In genomic region chr17:39235555-39236221, GRCh38 we compare ENCODE assay signal across 1 cellular context.
TF ChIP-seq lines count a peak whose summit lies in the region.

No MANE protein-coding gene starts in this region.

TF ChIP-seq in HEK293, 187 proteins besides CTCF, POLR2A, EP300 and RAD21 (continued from another document and continues in another):
- TF ChIP-seq ZBTB11 (tag by site-specific recombination; conservative IDR thresholded peaks at IDR 0.05; ENCODE audit: low read depth), result no peak
- TF ChIP-seq ZNF133 (tag by site-specific recombination; IDR thresholded peaks at IDR 0.05), result no peak
- TF ChIP-seq ZNF398 (tag by site-specific recombination; IDR thresholded peaks at IDR 0.05), result no peak
- TF ChIP-seq PRDM2 (tag by site-specific recombination; IDR thresholded peaks at IDR 0.05; ENCODE audit: borderline replicate concordance), result no peak
- TF ChIP-seq ZNF704 (tag by site-specific recombination; IDR thresholded peaks at IDR 0.05), result no peak
- no peak for TF ChIP-seq ZNF555 (tag by site-specific recombination; conservative IDR thresholded peaks at IDR 0.05)
- TF ChIP-seq HIC1 (tag by site-specific recombination; IDR thresholded peaks at IDR 0.05), result peak; percentile 90
- no peak for TF ChIP-seq RBAK (tag by site-specific recombination; IDR thresholded peaks at IDR 0.05)
- peak; percentile 36; the same call in 1 of the 2 replicates for TF ChIP-seq ZBTB8A (tag by site-specific recombination; IDR thresholded peaks at IDR 0.05)
- peak; percentile 65; the same call in 1 of the 2 replicates for TF ChIP-seq ZNF639 (tag by site-specific recombination; IDR thresholded peaks at IDR 0.05)
- TF ChIP-seq ZNF18 (tag by site-specific recombination; IDR thresholded peaks at IDR 0.05), result no peak
- TF ChIP-seq ZNF76 (tag by site-specific recombination; IDR thresholded peaks at IDR 0.05; ENCODE audit: borderline replicate concordance, low read depth), result no peak
- TF ChIP-seq ZNF561 (tag by site-specific recombination; IDR thresholded peaks at IDR 0.05; ENCODE audit: borderline replicate concordance), result 0 out of 2 replicates have a peak, but pooled peaks have one; percentile 27
- TF ChIP-seq FEZF1 (tag by site-specific recombination; IDR thresholded peaks at IDR 0.05), result no peak
- TF ChIP-seq GLIS2 (tag by site-specific recombination; IDR thresholded peaks at IDR 0.05), result no peak
- no peak for TF ChIP-seq ZNF112 (tag by site-specific recombination; IDR thresholded peaks at IDR 0.05)
- no peak for TF ChIP-seq ZNF202 (tag by site-specific recombination; IDR thresholded peaks at IDR 0.05; ENCODE audit: borderline replicate concordance)
- no peak for TF ChIP-seq ZNF138 (tag by site-specific recombination; IDR thresholded peaks at IDR 0.05; ENCODE audit: borderline replicate concordance)
- TF ChIP-seq ZNF37A (tag by site-specific recombination; IDR thresholded peaks at IDR 0.05), result no peak
- TF ChIP-seq ZNF596 (tag by site-specific recombination; IDR thresholded peaks at IDR 0.05), result no peak
- no peak for TF ChIP-seq ZNF626 (tag by site-specific recombination; IDR thresholded peaks at IDR 0.05)
- no peak for TF ChIP-seq ZNF366 (tag by site-specific recombination; conservative IDR thresholded peaks at IDR 0.05)
- no peak for TF ChIP-seq ZSCAN23 (tag by site-specific recombination; IDR thresholded peaks at IDR 0.05)
- TF ChIP-seq ZNF2 (tag by site-specific recombination; IDR thresholded peaks at IDR 0.05), result peak; percentile 85
- peak; percentile 39; the same call in 1 of the 2 replicates for TF ChIP-seq ZSCAN30 (tag by site-specific recombination; IDR thresholded peaks at IDR 0.05)
- TF ChIP-seq ZFP3 (tag by site-specific recombination; IDR thresholded peaks at IDR 0.05; ENCODE audit: low read depth), result no peak
- TF ChIP-seq ZNF292 (tag by site-specific recombination; IDR thresholded peaks at IDR 0.05; ENCODE audit: borderline replicate concordance, low read depth), result no peak
- no peak for TF ChIP-seq ZNF530 (tag by site-specific recombination; IDR thresholded peaks at IDR 0.05; ENCODE audit: low read depth)
- TF ChIP-seq ZNF658 (tag by site-specific recombination; IDR thresholded peaks at IDR 0.05), result no peak
- no peak for TF ChIP-seq ZFP69B (tag by site-specific recombination; IDR thresholded peaks at IDR 0.05)
- TF ChIP-seq ZNF664 (tag by site-specific recombination; IDR thresholded peaks at IDR 0.05), result no peak
- TF ChIP-seq REST (tag by site-specific recombination; IDR thresholded peaks at IDR 0.05), result no peak
- no peak for TF ChIP-seq ZBTB1 (tag by site-specific recombination; IDR thresholded peaks at IDR 0.05)
- no peak for TF ChIP-seq ZBTB44 (tag by site-specific recombination; IDR thresholded peaks at IDR 0.05)
